In the genomic region with DNA sequence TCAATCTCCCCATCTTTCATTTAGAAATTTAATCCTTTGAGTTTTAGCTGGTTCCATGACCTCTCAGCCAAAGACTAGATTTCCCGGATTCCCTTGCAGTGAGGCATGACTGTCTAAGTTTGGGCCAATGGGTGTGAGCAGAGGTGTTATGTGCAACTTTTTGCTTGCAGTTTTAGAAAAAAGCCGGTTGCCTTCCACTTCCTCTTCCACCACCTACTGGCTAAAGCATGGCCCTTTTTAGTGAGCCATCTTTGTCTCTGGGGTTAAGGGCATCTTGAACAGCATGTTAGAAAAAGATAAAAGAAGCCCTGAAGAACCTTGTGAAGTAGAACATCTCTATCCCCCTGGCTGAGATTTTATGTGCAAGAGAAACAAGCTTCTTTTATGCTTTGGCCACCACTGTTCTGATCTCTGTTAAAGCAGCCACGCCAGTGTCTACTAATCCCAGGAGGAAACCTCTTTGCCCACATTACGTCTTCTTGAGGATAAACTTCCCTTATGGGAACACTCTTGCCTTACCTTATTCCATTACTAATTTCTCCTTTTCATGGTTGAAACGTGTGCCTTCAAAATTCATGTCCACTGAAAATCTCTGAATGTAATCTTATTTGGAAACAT, we compare ENCODE assay signal across 12 cellular contexts.
DNase-seq lines count a peak whose midpoint lies in the region; ATAC-seq and TF ChIP-seq lines count a peak whose summit lies in the region.
"Had no signal": no experiment of that assay in that cellular context is flagged by ENCODE, and none has a peak within 500 bp of the region (broad histone marks: within the 10 kb centered on the region; RNA-seq: fewer than 3 reads in every experiment).

No MANE protein-coding gene starts in this region.

- no peak overlapping the region for H3K27ac Mint-ChIP-seq in neural crest cell (ENCODE audit: unreplicated experiment)
- no peak overlapping the region for H3K27ac Mint-ChIP-seq in activated CD4-positive, alpha-beta memory T cell treated with anti-CD3 and anti-CD28 coated beads for 36 hours
- H3K27ac Mint-ChIP-seq: stimulated activated memory B cell treated with anti-CD40 and anti-IgM and Interleukin-4, amounts not matched to agents 10 μg/mL and 1 μg/mL and 100 μg/mL, for 72 hours; T-helper 1 cell treated with Interleukin-12 subunit alpha and Interleukin-12 subunit beta and Interleukin-4 antibody, amounts not matched to agents 30 μg/mL and 1 μg/mL, for 36 hours had no signal

- no peaks in the 10 kb centered on the region for H3K27me3 Mint-ChIP-seq in neural crest cell (ENCODE audit: low read depth)
- H3K27me3 Mint-ChIP-seq in activated CD4-positive, alpha-beta memory T cell treated with anti-CD3 and anti-CD28 coated beads for 36 hours = no peaks in the 10 kb centered on the region

- no peak for ATAC-seq in GM21619 (IDR thresholded peaks at IDR 0.05; ENCODE audit: unreplicated experiment)
- ATAC-seq: stimulated activated memory B cell treated with anti-CD40 and anti-IgM and Interleukin-4, amounts not matched to agents 10 μg/mL and 1 μg/mL and 100 μg/mL, for 72 hours had no signal

- no peak overlapping the region for H3K27ac ChIP-seq in spleen

- H3K4me3 ChIP-seq in MG63 (no peak overlapping the region), spleen (no peak overlapping the region)

- no peaks in the 10 kb centered on the region for H3K9me3 Mint-ChIP-seq in neural crest cell
- H3K9me3 Mint-ChIP-seq in activated CD4-positive, alpha-beta memory T cell treated with anti-CD3 and anti-CD28 coated beads for 36 hours = no peaks in the 10 kb centered on the region
- H3K9me3 Mint-ChIP-seq: stimulated activated memory B cell treated with anti-CD40 and anti-IgM and Interleukin-4, amounts not matched to agents 10 μg/mL and 1 μg/mL and 100 μg/mL, for 72 hours; T-helper 1 cell treated with Interleukin-12 subunit alpha and Interleukin-12 subunit beta and Interleukin-4 antibody, amounts not matched to agents 30 μg/mL and 1 μg/mL, for 36 hours had no signal

- TF ChIP-seq CTCF in neural crest cell (conservative IDR thresholded peaks at IDR 0.05) = peak; percentile 64
- TF ChIP-seq CTCF in spleen (IDR thresholded peaks at IDR 0.05 in 8 of 11, conservative IDR thresholded peaks at IDR 0.05 in 3 of 11) = no peak

- POLR2A ChIA-PET in activated CD4-positive, alpha-beta memory T cell treated with anti-CD3 and anti-CD28 coated beads for 36 hours (lab: Charles Lee) = no interaction called here

- 59 to 70% (median 61%) methylated on average over 5 of the region's 5 CpGs for WGBS in spleen, 5 donors

- peaks cover 10% of the 10 kb centered on the region for H3K4me1 Mint-ChIP-seq in neural crest cell
- no peaks in the 10 kb centered on the region for H3K4me1 Mint-ChIP-seq in activated CD4-positive, alpha-beta memory T cell treated with anti-CD3 and anti-CD28 coated beads for 36 hours (ENCODE audit: low read depth)
- H3K4me1 Mint-ChIP-seq: stimulated activated memory B cell treated with anti-CD40 and anti-IgM and Interleukin-4, amounts not matched to agents 10 μg/mL and 1 μg/mL and 100 μg/mL, for 72 hours had no signal

- intact Hi-C loops in activated CD4-positive, alpha-beta memory T cell treated with anti-CD3 and anti-CD28 coated beads for 36 hours (cut with micrococcal nuclease) = no loop called here
- intact Hi-C loops in spleen (cut with DNase I; ENCODE audit: low total_unique reads) = no loop called here

- TF ChIP-seq POLR2A in spleen (IDR thresholded peaks at IDR 0.05) = no peak

- H3K36me3 Mint-ChIP-seq in neural crest cell (ENCODE audit: low read depth) = peaks cover 5% of the 10 kb centered on the region
- H3K36me3 Mint-ChIP-seq in activated CD4-positive, alpha-beta memory T cell treated with anti-CD3 and anti-CD28 coated beads for 36 hours = no peaks in the 10 kb centered on the region
- H3K36me3 Mint-ChIP-seq: stimulated activated memory B cell treated with anti-CD40 and anti-IgM and Interleukin-4, amounts not matched to agents 10 μg/mL and 1 μg/mL and 100 μg/mL, for 72 hours had no signal

- DNase-seq in GM03348 (ENCODE audit: low spot score) = peak; percentile 31
- DNase-seq in MG63 = peak; percentile 2
- peak; percentile 22 for DNase-seq in cerebellar cortex (ENCODE audit: low spot score)
- no peak for DNase-seq in neural crest cell (ENCODE audit: low read depth, low spot score)
- DNase-seq in activated CD4-positive, alpha-beta memory T cell treated with anti-CD3 and anti-CD28 coated beads for 36 hours = no peak
- DNase-seq in NCI-H748 treated with DMSO at 0.1 percent for 48 hours (lab: John Stamatoyannopoulos, UW) = no peak
- DNase-seq in spleen = no peak
- DNase-seq: GDM1, NCI-H187 treated with DMSO at 0.1 percent for 48 hours had no signal

- CTCF ChIA-PET in activated CD4-positive, alpha-beta memory T cell treated with anti-CD3 and anti-CD28 coated beads for 36 hours (lab: Charles Lee) = no interaction called here

- H3K4me3 Mint-ChIP-seq in neural crest cell = no peak overlapping the region
- no peak overlapping the region for H3K4me3 Mint-ChIP-seq in activated CD4-positive, alpha-beta memory T cell treated with anti-CD3 and anti-CD28 coated beads for 36 hours
- H3K4me3 Mint-ChIP-seq: stimulated activated memory B cell treated with anti-CD40 and anti-IgM and Interleukin-4, amounts not matched to agents 10 μg/mL and 1 μg/mL and 100 μg/mL, for 72 hours; T-helper 1 cell treated with Interleukin-12 subunit alpha and Interleukin-12 subunit beta and Interleukin-4 antibody, amounts not matched to agents 30 μg/mL and 1 μg/mL, for 36 hours had no signal

- H3K27me3 ChIP-seq in MG63 (no peaks in the 10 kb centered on the region), spleen (replicated peaks in 1 of 7) (peaks cover 0 to 36% (median 0%) of the 10 kb centered on the region in 7 donors)

- H3K9me3 ChIP-seq in MG63 (no peaks in the 10 kb centered on the region), spleen (no peaks in the 10 kb centered on the region)

- H3K36me3 ChIP-seq in MG63 (no peaks in the 10 kb centered on the region), spleen (no peaks in the 10 kb centered on the region)

- H3K4me1 ChIP-seq in spleen = peaks cover 0 to 11% (median 0%) of the 10 kb centered on the region in 6 donors

Comparison
In these comparisons a context has a peak if more than half of its experiments do, and no peak if none do; other contexts are left out.
1. DNase-seq: peak in GM03348 (single experiment), MG63 (single experiment) and cerebellar cortex (single experiment); none in neural crest cell (single experiment), activated CD4-positive, alpha-beta memory T cell treated with anti-CD3 and anti-CD28 coated beads for 36 hours (single experiment), NCI-H748 treated with DMSO at 0.1 percent for 48 hours (single experiment) and spleen (single experiment).